30 cellular contexts compared by ENCODE assay signal in genomic region chr17:5047446-5047845, GRCh38. TPM values are rescaled to one million over a fixed set of nuclear protein-coding genes. Genes with fewer than 3 reads are reported as not detected.
A peak's percentile ranks its signal among the peaks of the same experiment; 100 is the strongest.
DNase-seq lines count a peak whose midpoint lies in the region; ATAC-seq, FAIRE-seq and TF ChIP-seq lines count a peak whose summit lies in the region.
"Had no signal": no experiment of that assay in that cellular context is flagged by ENCODE, and none has a peak within 500 bp of the region (broad histone marks: within the 10 kb centered on the region; RNA-seq: fewer than 3 reads in every experiment).

No MANE protein-coding gene starts in this region.

- ATAC-seq in heart left ventricle (no peak), left lung (no peak)
- ATAC-seq: activated CD4-positive, CD25-positive, alpha-beta regulatory T cell treated with anti-CD3 and anti-CD28 coated beads, Interleukin-2, amount 50 U/mL, for 24 hours; esophagus mucosa; left cardiac atrium; PC-3 had no signal

- peaks cover 68% of the 10 kb centered on the region for H3K4me1 Mint-ChIP-seq in activated CD4-positive, alpha-beta T cell treated with anti-CD3 and anti-CD28 coated beads, Interleukin-2, amount 10 ng/mL, durations not matched to agents 7 days and 5 days
- H3K4me1 Mint-ChIP-seq in astrocyte (ENCODE audit: low read depth, unreplicated experiment) = peaks cover 4% of the 10 kb centered on the region

- no peak for DNase-seq in activated CD4-positive, alpha-beta T cell treated with anti-CD3 and anti-CD28 coated beads, Interleukin-2, amount 10 ng/mL, durations not matched to agents 7 days and 5 days
- no peak for DNase-seq in activated CD4-positive, alpha-beta T cell treated with anti-CD3 and anti-CD28 coated beads, Interleukin-2, amount 50 U/mL, for 4 hours
- DNase-seq in HFF-Myc (ENCODE audit: extremely low read depth, low read depth) = peak; percentile 20
- DNase-seq in astrocyte (ENCODE audit: low read depth) = no peak
- DNase-seq in GOT3 (lab: John Stamatoyannopoulos, UW) = no peak
- no peak for DNase-seq in heart left ventricle
- DNase-seq in left lung = no peak
- DNase-seq: adrenal gland; DMS53; dorsolateral prefrontal cortex; KG1; left cardiac atrium; MV-4-11; NCI-H1694 treated with DMSO at 0.1 percent for 48 hours; NCI-H226; PC-3; SJCRH30; spleen; stimulated activated CD4-positive, alpha-beta T cell treated with anti-CD3 and anti-CD28 coated beads, Interleukin-4, amount 100 ng/mL, for 4 hours; T-helper 9 cell; uterus had no signal

- H3K4me2 ChIP-seq in astrocyte (ENCODE audit: low read length) = no peak overlapping the region

- H3K4me3 Mint-ChIP-seq in activated CD4-positive, alpha-beta T cell treated with anti-CD3 and anti-CD28 coated beads, Interleukin-2, amount 10 ng/mL, durations not matched to agents 7 days and 5 days = no peak overlapping the region
- no peak overlapping the region for H3K4me3 Mint-ChIP-seq in astrocyte (ENCODE audit: unreplicated experiment)
- H3K4me3 Mint-ChIP-seq: mesothelial cell of epicardium had no signal

- no peaks in the 10 kb centered on the region for H3K36me3 ChIP-seq in astrocyte (ENCODE audit: insufficient read depth, low read length)
- no peaks in the 10 kb centered on the region for H3K36me3 ChIP-seq in rectal smooth muscle tissue (ENCODE audit: control insufficient read depth, insufficient read depth, low read length)
- no peaks in the 10 kb centered on the region for H3K36me3 ChIP-seq in heart left ventricle
- no peaks in the 10 kb centered on the region for H3K36me3 ChIP-seq in left lung
- H3K36me3 ChIP-seq: adrenal gland, cardiac muscle cell, SJCRH30, spleen, uterus had no signal

- H3K27me3 ChIP-seq in astrocyte (ENCODE audit: insufficient read depth, low read length) = no peaks in the 10 kb centered on the region
- H3K27me3 ChIP-seq in rectal smooth muscle tissue (ENCODE audit: control insufficient read depth, insufficient read depth, low read length) = no peaks in the 10 kb centered on the region
- H3K27me3 ChIP-seq in heart left ventricle = no peaks in the 10 kb centered on the region
- H3K27me3 ChIP-seq in left lung = no peaks in the 10 kb centered on the region
- H3K27me3 ChIP-seq: adrenal gland, cardiac muscle cell, dorsolateral prefrontal cortex, SJCRH30, spleen, uterus had no signal

- no peak overlapping the region for H3K27ac ChIP-seq in astrocyte (ENCODE audit: low read depth, low read length)
- peak overlapping the region; percentile 14 for H3K27ac ChIP-seq in rectal smooth muscle tissue (ENCODE audit: low read depth, low read length)
- H3K27ac ChIP-seq in heart left ventricle = no peak overlapping the region
- no peak overlapping the region for H3K27ac ChIP-seq in left lung
- H3K27ac ChIP-seq: adrenal gland, C4-2B, cardiac muscle cell, dorsolateral prefrontal cortex, SJCRH30 had no signal

- no peak overlapping the region for H2AFZ ChIP-seq in astrocyte (ENCODE audit: low read depth, low read length)

- CTCF ChIA-PET in activated CD4-positive, alpha-beta T cell treated with anti-CD3 and anti-CD28 coated beads, Interleukin-2, amount 10 ng/mL, durations not matched to agents 7 days and 5 days (lab: Charles Lee) = interaction anchor here (2.2 kb wide), 1 partner anchor 14 kb away, joined by 6 read pairs; no protein-coding TSS in a partner anchor

- POLR2A ChIA-PET in activated CD4-positive, alpha-beta T cell treated with anti-CD3 and anti-CD28 coated beads, Interleukin-2, amount 10 ng/mL, durations not matched to agents 7 days and 5 days (lab: Charles Lee) = no interaction called here

- H3K9me3 ChIP-seq in astrocyte (ENCODE audit: insufficient read depth, low read depth, low read length) = no peaks in the 10 kb centered on the region
- no peaks in the 10 kb centered on the region for H3K9me3 ChIP-seq in heart left ventricle
- H3K9me3 ChIP-seq in left lung = no peaks in the 10 kb centered on the region
- H3K9me3 ChIP-seq: adrenal gland, SJCRH30, spleen, uterus had no signal

- H3K79me2 ChIP-seq in astrocyte (ENCODE audit: insufficient read depth, low read length) = no peaks in the 10 kb centered on the region

- H3K9me3 Mint-ChIP-seq in activated CD4-positive, alpha-beta T cell treated with anti-CD3 and anti-CD28 coated beads, Interleukin-2, amount 10 ng/mL, durations not matched to agents 7 days and 5 days = no peaks in the 10 kb centered on the region
- H3K9me3 Mint-ChIP-seq in astrocyte (ENCODE audit: unreplicated experiment) = no peaks in the 10 kb centered on the region
- H3K9me3 Mint-ChIP-seq: mesothelial cell of epicardium had no signal

- WGBS in heart left ventricle, 4 donors = 47 to 77% (median 68%) methylated on average over 2 of the region's 2 CpGs

- no peaks in the 10 kb centered on the region for H4K20me1 ChIP-seq in astrocyte (ENCODE audit: insufficient read depth, low read length)

- no peaks in the 10 kb centered on the region for H3K4me1 ChIP-seq in astrocyte (ENCODE audit: insufficient read depth, low read length)
- peaks cover 7% of the 10 kb centered on the region for H3K4me1 ChIP-seq in rectal smooth muscle tissue (ENCODE audit: control insufficient read depth, insufficient read depth, low read length)
- peaks cover 0 to 12% (median 8%) of the 10 kb centered on the region in 12 donors for H3K4me1 ChIP-seq in heart left ventricle
- H3K4me1 ChIP-seq in left lung = no peaks in the 10 kb centered on the region
- H3K4me1 ChIP-seq: adrenal gland, SJCRH30, uterus had no signal

- H3K36me3 Mint-ChIP-seq in activated CD4-positive, alpha-beta T cell treated with anti-CD3 and anti-CD28 coated beads, Interleukin-2, amount 10 ng/mL, durations not matched to agents 7 days and 5 days (ENCODE audit: low read depth) = peaks cover 48% of the 10 kb centered on the region
- no peaks in the 10 kb centered on the region for H3K36me3 Mint-ChIP-seq in astrocyte (ENCODE audit: low read depth, unreplicated experiment)
- H3K36me3 Mint-ChIP-seq: mesothelial cell of epicardium had no signal

- TF ChIP-seq CTCF in HFF-Myc (IDR thresholded peaks at IDR 0.05; ENCODE audit: low read depth, low read length, missing control alignments) (no peak), astrocyte (IDR thresholded peaks at IDR 0.05; ENCODE audit: insufficient read depth, low read depth, low read length) (no peak), heart left ventricle (IDR thresholded peaks at IDR 0.05) (no peak), left lung (IDR thresholded peaks at IDR 0.05) (no peak)

- FAIRE-seq in astrocyte (lab: Jason Lieb, UNC) = peak; percentile 23

- H3K9ac ChIP-seq in astrocyte (ENCODE audit: low read length) (no peak overlapping the region), rectal smooth muscle tissue (ENCODE audit: low read length) (no peak overlapping the region)

- peak overlapping the region; percentile 46 for H3K27ac Mint-ChIP-seq in activated CD4-positive, alpha-beta T cell treated with anti-CD3 and anti-CD28 coated beads, Interleukin-2, amount 10 ng/mL, durations not matched to agents 7 days and 5 days
- no peak overlapping the region for H3K27ac Mint-ChIP-seq in astrocyte (ENCODE audit: unreplicated experiment)
- H3K27ac Mint-ChIP-seq: mesothelial cell of epicardium had no signal

- H3K4me3 ChIP-seq in HFF-Myc (replicated peaks; ENCODE audit: low read depth, low read length) (no peak overlapping the region), astrocyte (ENCODE audit: insufficient read depth, low read depth, low read length) (no peak overlapping the region), rectal smooth muscle tissue (ENCODE audit: low read length) (no peak overlapping the region), heart left ventricle (no peak overlapping the region), left lung (no peak overlapping the region)
- H3K4me3 ChIP-seq: adrenal gland, cardiac muscle cell, dorsolateral prefrontal cortex, SJCRH30, spleen, uterus had no signal

- intact Hi-C loops in heart left ventricle (cut with DNase I) = no loop called here
- intact Hi-C loops in left lung (cut with DNase I) = no loop called here

- no peaks in the 10 kb centered on the region for H3K27me3 Mint-ChIP-seq in activated CD4-positive, alpha-beta T cell treated with anti-CD3 and anti-CD28 coated beads, Interleukin-2, amount 10 ng/mL, durations not matched to agents 7 days and 5 days
- no peaks in the 10 kb centered on the region for H3K27me3 Mint-ChIP-seq in astrocyte (ENCODE audit: low read depth, unreplicated experiment)

- no peak for TF ChIP-seq POLR2A in heart left ventricle (IDR thresholded peaks at IDR 0.05)

RNA-seq across cellular contexts. Expression of gene SLC52A1, which starts 12.2 kb away (rescaled TPM):
- total RNA-seq in activated CD4-positive, alpha-beta T cell treated with anti-CD3 and anti-CD28 coated beads, Interleukin-2, amount 10 ng/mL, durations not matched to agents 7 days and 5 days = under 1 TPM; 0.48 to 0.82 TPM
- total RNA-seq in astrocyte (not detected in 2 replicates), heart left ventricle (under 1 TPM in 1 of 9 donors, not detected in 8; 0.12 TPM), left lung (under 1 TPM; 0.58 to 0.73 TPM)
- polyA plus RNA-seq in heart left ventricle = not detected
- total RNA-seq: A673, cardiac muscle cell, HT-29, PC-3, SJCRH30, subcutaneous adipose tissue had no signal
- polyA plus RNA-seq: cardiac muscle cell had no signal

RNA-seq across cellular contexts. Expression of gene ZFP3, which starts 30.8 kb away (rescaled TPM):
- total RNA-seq in activated CD4-positive, alpha-beta T cell treated with anti-CD3 and anti-CD28 coated beads, Interleukin-2, amount 10 ng/mL, durations not matched to agents 7 days and 5 days = 1 to 10 TPM; 6.5 to 7.5 TPM
- total RNA-seq in astrocyte (not detected in 2 replicates), heart left ventricle (10 to 100 TPM in 5 of 9 donors, 1 to 10 TPM in 4; 4.6 to 14.5 (median 11.1) TPM), left lung (1 to 10 TPM; 4.9 to 5.7 TPM)
- polyA plus RNA-seq in heart left ventricle = 1 to 10 TPM; 4.0 to 4.9 TPM

RNA-seq across cellular contexts. Expression of gene KIF1C, which starts 49.7 kb away (rescaled TPM):
- 10 to 100 TPM; 36.6 to 48.8 TPM for total RNA-seq in activated CD4-positive, alpha-beta T cell treated with anti-CD3 and anti-CD28 coated beads, Interleukin-2, amount 10 ng/mL, durations not matched to agents 7 days and 5 days
- total RNA-seq in astrocyte (94.8 and 109 TPM in 2 replicates), heart left ventricle (100 to 1,000 TPM; 335 to 868 (median 539) TPM), left lung (100 to 1,000 TPM; 205 to 239 TPM)
- 100 to 1,000 TPM; 210 to 384 TPM for polyA plus RNA-seq in heart left ventricle

RNA-seq across cellular contexts. Expression of gene INCA1, which starts 50.1 kb away (rescaled TPM):
- total RNA-seq in activated CD4-positive, alpha-beta T cell treated with anti-CD3 and anti-CD28 coated beads, Interleukin-2, amount 10 ng/mL, durations not matched to agents 7 days and 5 days = under 1 TPM; 0.35 to 0.50 TPM
- total RNA-seq in astrocyte = 0.82 and 1.7 TPM in 2 replicates
- 1 to 10 TPM in 8 of 9 donors, under 1 TPM in 1; 0.75 to 4.0 (median 2.7) TPM for total RNA-seq in heart left ventricle
- 1 to 10 TPM in 1 of 2 donors, under 1 TPM in 1; 0.64 to 5.1 TPM for polyA plus RNA-seq in heart left ventricle
- 1 to 10 TPM; 1.0 to 2.4 TPM for total RNA-seq in left lung
- total RNA-seq: esophagus mucosa, PC-3, SJCRH30 had no signal

RNA-seq across cellular contexts. Expression of gene CAMTA2, which starts 60.0 kb away (rescaled TPM):
- 10 to 100 TPM; 58.2 to 62.7 TPM for total RNA-seq in activated CD4-positive, alpha-beta T cell treated with anti-CD3 and anti-CD28 coated beads, Interleukin-2, amount 10 ng/mL, durations not matched to agents 7 days and 5 days
- 43.1 and 44.3 TPM in 2 replicates for total RNA-seq in astrocyte
- 100 to 1,000 TPM in 1 of 9 donors, 10 to 100 TPM in 8; 25.2 to 108 (median 32.4) TPM for total RNA-seq in heart left ventricle
- polyA plus RNA-seq in heart left ventricle = 10 to 100 TPM; 41.7 to 59.4 TPM
- total RNA-seq in left lung = 10 to 100 TPM; 51.3 to 64.9 TPM
